ENCODE assay signal across 10 cellular contexts in genomic region chr1:31798433-31799195, GRCh38. TPM values are rescaled to one million over a fixed set of nuclear protein-coding genes. Genes with fewer than 3 reads are reported as not detected.
A peak's percentile ranks its signal among the peaks of the same experiment; 100 is the strongest.
DNase-seq lines count a peak whose midpoint lies in the region; ATAC-seq, FAIRE-seq and TF ChIP-seq lines count a peak whose summit lies in the region.
"Had no signal": no experiment of that assay in that cellular context is flagged by ENCODE, and none has a peak within 500 bp of the region (broad histone marks: within the 10 kb centered on the region; RNA-seq: fewer than 3 reads in every experiment).

No MANE protein-coding gene starts in this region.

- no peak for TF ChIP-seq CTCF in HEK293 (tag by site-specific recombination; IDR thresholded peaks at IDR 0.05)
- no peak for TF ChIP-seq CTCF in astrocyte (IDR thresholded peaks at IDR 0.05; ENCODE audit: insufficient read depth, low read depth, low read length)

- no peaks in the 10 kb centered on the region for H3K9me3 Mint-ChIP-seq in astrocyte (ENCODE audit: unreplicated experiment)
- no peaks in the 10 kb centered on the region for H3K9me3 Mint-ChIP-seq in CD8-positive, alpha-beta memory T cell

- H3K36me3 ChIP-seq in HEK293 (ENCODE audit: control insufficient read depth in 2 of 2, insufficient read depth in 1 of 2, low read length in 2 of 2) (no peaks in the 10 kb centered on the region), astrocyte (ENCODE audit: insufficient read depth, low read length) (peaks cover 1% of the 10 kb centered on the region)
- no peaks in the 10 kb centered on the region for H3K36me3 ChIP-seq in CD8-positive, alpha-beta memory T cell (ENCODE audit: insufficient read depth, low read length)

- peak; percentile 86 for DNase-seq in AG08396 (ENCODE audit: low spot score)
- peak; percentile 88 for DNase-seq in astrocyte (ENCODE audit: low read depth)
- peak; percentile 57 to 88 for DNase-seq in lung microvascular endothelial cell (ENCODE audit: low read depth in 2 of 2)
- DNase-seq in SKM-1 (lab: John Stamatoyannopoulos, UW; ENCODE audit: unreplicated experiment): no peak
- no peak for DNase-seq in CD8-positive, alpha-beta memory T cell
- DNase-seq: Karpas-422 had no signal

- H3K4me3 ChIP-seq in HEK293 (ENCODE audit: low read depth, low read length): no peak overlapping the region
- H3K4me3 ChIP-seq in astrocyte (ENCODE audit: insufficient read depth, low read depth, low read length): peak overlapping the region; percentile 97
- no peak overlapping the region for H3K4me3 ChIP-seq in CD8-positive, alpha-beta memory T cell (ENCODE audit: low read length)

- CTCF ChIA-PET in HEK293 (lab: Yijun Ruan, JAX): interaction anchor here (0.5 to 3.0 kb wide), 6 partner anchors 9 to 997 kb away, joined by 3 to 14 read pairs (median 3); no protein-coding TSS in a partner anchor
- CTCF ChIA-PET in CD8-positive, alpha-beta memory T cell (lab: Charles Lee): interaction anchor here (1.0 to 2.1 kb wide), 2 partner anchors 9 to 17 kb away, joined by 3 to 4 read pairs; partner anchors contain the start of gene SPOCD1

- H3K4me1 Mint-ChIP-seq in astrocyte (ENCODE audit: low read depth, unreplicated experiment): peaks cover 20% of the 10 kb centered on the region
- H3K4me1 Mint-ChIP-seq in CD8-positive, alpha-beta memory T cell: peaks cover 2 to 6% (median 4%) of the 10 kb centered on the region in 3 donors

- H3K27ac Mint-ChIP-seq in astrocyte (ENCODE audit: unreplicated experiment): peak overlapping the region; percentile 69
- peak overlapping the region in 1 of 8 donors; percentile 50 for H3K27ac Mint-ChIP-seq in CD8-positive, alpha-beta memory T cell

- H3K27me3 ChIP-seq in astrocyte (ENCODE audit: insufficient read depth, low read length): no peaks in the 10 kb centered on the region
- peaks cover 5% of the 10 kb centered on the region for H3K27me3 ChIP-seq in CD8-positive, alpha-beta memory T cell (ENCODE audit: insufficient read depth, low read length, poor library complexity, severe bottlenecking)

- H3K27ac ChIP-seq in HEK293 (ENCODE audit: extremely low read depth, low read depth, low read length) (no peak overlapping the region), astrocyte (ENCODE audit: low read depth, low read length) (peak overlapping the region; percentile 72)
- no peak overlapping the region for H3K27ac ChIP-seq in CD8-positive, alpha-beta memory T cell (ENCODE audit: low read depth, low read length)

- H3K9ac ChIP-seq in astrocyte (ENCODE audit: low read length): peak overlapping the region; percentile 94

- H4K20me1 ChIP-seq in astrocyte (ENCODE audit: insufficient read depth, low read length): peaks cover 37% of the 10 kb centered on the region

- POLR2A ChIA-PET in HEK293 (lab: Yijun Ruan, JAX): interaction anchor here (1.3 kb wide), 1 partner anchor 157 kb away, joined by 3 read pairs; no protein-coding TSS in a partner anchor
- POLR2A ChIA-PET in CD8-positive, alpha-beta memory T cell (lab: Charles Lee): no interaction called here

- peak overlapping the region; percentile 85 for H3K4me3 Mint-ChIP-seq in astrocyte (ENCODE audit: unreplicated experiment)
- no peak overlapping the region for H3K4me3 Mint-ChIP-seq in CD8-positive, alpha-beta memory T cell

- H3K9me3 ChIP-seq in HEK293 (ENCODE audit: control insufficient read depth, insufficient read depth, low read depth, low read length) (no peaks in the 10 kb centered on the region), astrocyte (ENCODE audit: insufficient read depth, low read depth, low read length) (no peaks in the 10 kb centered on the region)
- no peaks in the 10 kb centered on the region for H3K9me3 ChIP-seq in CD8-positive, alpha-beta memory T cell (ENCODE audit: low read length)

- no peaks in the 10 kb centered on the region for H3K36me3 Mint-ChIP-seq in astrocyte (ENCODE audit: low read depth, unreplicated experiment)
- no peaks in the 10 kb centered on the region for H3K36me3 Mint-ChIP-seq in CD8-positive, alpha-beta memory T cell

- no peaks in the 10 kb centered on the region for H3K27me3 Mint-ChIP-seq in astrocyte (ENCODE audit: low read depth, unreplicated experiment)
- peaks cover 8 to 18% of the 10 kb centered on the region in 2 donors for H3K27me3 Mint-ChIP-seq in CD8-positive, alpha-beta memory T cell

- no peak for ATAC-seq in HG02885 (IDR thresholded peaks at IDR 0.05; ENCODE audit: poor library complexity, unreplicated experiment)
- ATAC-seq in HG02571 (IDR thresholded peaks at IDR 0.05; ENCODE audit: unreplicated experiment): no peak

- H3K4me2 ChIP-seq in astrocyte (ENCODE audit: low read length): peak overlapping the region; percentile 99

- H3K79me2 ChIP-seq in astrocyte (ENCODE audit: insufficient read depth, low read length): peaks cover 48% of the 10 kb centered on the region

- peak; percentile 81 for FAIRE-seq in astrocyte (lab: Jason Lieb, UNC)
- FAIRE-seq: islet of Langerhans had no signal

- H3K4me1 ChIP-seq in HEK293 (ENCODE audit: control insufficient read depth, insufficient read depth, low read length): no peaks in the 10 kb centered on the region
- H3K4me1 ChIP-seq in astrocyte (ENCODE audit: insufficient read depth, low read length): peaks cover 38% of the 10 kb centered on the region
- H3K4me1 ChIP-seq in CD8-positive, alpha-beta memory T cell (ENCODE audit: insufficient read depth, low read length): no peaks in the 10 kb centered on the region

- H2AFZ ChIP-seq in astrocyte (ENCODE audit: low read depth, low read length): peak overlapping the region; percentile 44

TF ChIP-seq in HEK293, 187 proteins besides CTCF, POLR2A, EP300 and RAD21 (continues in another document):
- TF ChIP-seq ZNF629 (tag by site-specific recombination; IDR thresholded peaks at IDR 0.05) (peak; percentile 26; the same call in 1 of the 2 replicates), ZBTB20 (tag by site-specific recombination; IDR thresholded peaks at IDR 0.05) (peak; percentile 34; the same call in 1 of the 2 replicates), ZNF140 (tag by site-specific recombination; IDR thresholded peaks at IDR 0.05) (no peak), ZNF394 (tag by site-specific recombination; IDR thresholded peaks at IDR 0.05; ENCODE audit: borderline replicate concordance) (no peak), SP7 (tag by site-specific recombination; IDR thresholded peaks at IDR 0.05) (peak; percentile 98), ZNF19 (tag by site-specific recombination; IDR thresholded peaks at IDR 0.05; ENCODE audit: low read depth) (no peak), EGR2 (tag by site-specific recombination; IDR thresholded peaks at IDR 0.05; ENCODE audit: low read depth) (peak; percentile 85), GLIS1 (tag by site-specific recombination; IDR thresholded peaks at IDR 0.05) (peak; percentile 15; the same call in 1 of the 2 replicates), ZNF660 (tag by site-specific recombination; IDR thresholded peaks at IDR 0.05) (0 out of 2 replicates have a peak, but pooled peaks have one; percentile 55), PRDM10 (tag by site-specific recombination; IDR thresholded peaks at IDR 0.05) (peak; percentile 67; the same call in 1 of the 2 replicates), ZIC2 (tag by site-specific recombination; IDR thresholded peaks at IDR 0.05) (peak; percentile 61; the same call in 1 of the 2 replicates), ZNF768 (tag by site-specific recombination; IDR thresholded peaks at IDR 0.05) (peak; percentile 85; the same call in 1 of the 2 replicates)

RNA-seq across cellular contexts. Expression of gene SPOCD1, which starts 17.2 kb away (rescaled TPM):
- 27.8 and 28.0 TPM in 2 replicates for total RNA-seq in astrocyte
- total RNA-seq in lung microvascular endothelial cell: 0.99 and 4.6 TPM in 2 replicates
- under 1 TPM in 1 of 2 experiments, not detected in 1; 0.18 TPM for total RNA-seq in CD8-positive, alpha-beta memory T cell
- polyA plus RNA-seq in CD8-positive, alpha-beta memory T cell: not detected

RNA-seq across cellular contexts. Expression of gene ADGRB2, which starts 34.5 kb away (rescaled TPM):
- total RNA-seq in astrocyte: 25.1 and 25.8 TPM in 2 replicates
- total RNA-seq in lung microvascular endothelial cell: 0.20 and 0.22 TPM in 2 replicates
- under 1 TPM; 0.35 to 0.57 TPM for total RNA-seq in CD8-positive, alpha-beta memory T cell
- 0.24 TPM for polyA plus RNA-seq in CD8-positive, alpha-beta memory T cell

Comparison
In these comparisons a context has a peak if more than half of its experiments do, and no peak if none do; other contexts are left out.
1. DNase-seq: peak in AG08396 (single experiment), astrocyte (single experiment) and lung microvascular endothelial cell (2 of 2); none in SKM-1 (single experiment) and CD8-positive, alpha-beta memory T cell (0 of 5).
2. RNA of gene ADGRB2, which starts 34.5 kb away (total RNA-seq): 25.1 to 25.8 TPM in astrocyte; 0.35 to 0.57 TPM in CD8-positive, alpha-beta memory T cell and 0.20 to 0.22 TPM in lung microvascular endothelial cell; every median in the first group is over 10 times any median in the second.